33 cellular contexts compared by ENCODE assay signal in the genomic region with DNA sequence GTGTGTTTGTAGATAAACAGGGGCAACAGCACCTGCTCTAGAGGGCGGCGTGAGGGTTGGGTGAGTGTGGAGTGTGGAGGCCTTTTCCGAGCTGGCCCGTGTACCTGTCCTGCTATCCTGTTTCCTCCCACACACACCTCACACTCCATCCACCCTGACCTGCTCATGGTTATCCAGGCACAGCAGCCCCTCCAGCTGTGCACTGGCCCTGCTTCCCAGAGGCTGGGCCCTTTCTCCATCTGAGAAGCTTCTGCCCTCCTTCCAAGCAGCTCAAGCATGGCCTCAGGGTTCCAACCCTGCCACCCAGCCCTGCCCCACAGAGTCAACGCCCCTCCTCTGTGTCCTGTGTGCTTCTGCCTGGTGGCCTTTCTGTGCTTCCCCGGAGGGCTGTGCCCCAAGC.
"Had no signal": no experiment of that assay in that cellular context is flagged by ENCODE, and none has a peak within 500 bp of the region (broad histone marks: within the 10 kb centered on the region; RNA-seq: fewer than 3 reads in every experiment).

No MANE protein-coding gene starts in this region.

- H3K27me3 ChIP-seq: adrenal gland, body of pancreas, MG63, Peyer's patch had no signal

- H3K9me3 ChIP-seq: adrenal gland, body of pancreas, breast epithelium, MG63, Peyer's patch had no signal

- H3K4me2 ChIP-seq: SK-N-SH had no signal

- H3K27ac ChIP-seq: adrenal gland, body of pancreas, breast epithelium, Peyer's patch, SJSA1 had no signal

- FAIRE-seq: astrocyte, TTC549 had no signal

- H3K4me1 ChIP-seq: adrenal gland, body of pancreas, breast epithelium, SJSA1 had no signal

- H3K4me3 ChIP-seq: adrenal gland, body of pancreas, breast epithelium, MG63, Peyer's patch, SJSA1 had no signal

- H3K9ac ChIP-seq: SK-N-SH had no signal

- H3K36me3 ChIP-seq: adrenal gland, breast epithelium, MG63, Peyer's patch, SJSA1 had no signal

- ATAC-seq: activated CD4-positive, alpha-beta T cell treated with anti-CD3 and anti-CD28 coated beads for 36 hours; activated CD4-positive, CD25-positive, alpha-beta regulatory T cell treated with anti-CD3 and anti-CD28 coated beads, Interleukin-2, amount 50 U/mL, for 24 hours; activated CD8-positive, alpha-beta T cell treated with anti-CD3 and anti-CD28 coated beads, Interleukin-2, amount 10 ng/mL, durations not matched to agents 7 days and 5 days; body of pancreas; PC-3; WTC11 had no signal

- DNase-seq: activated CD4-positive, alpha-beta T cell treated with anti-CD3 and anti-CD28 coated beads for 36 hours; activated CD4-positive, alpha-beta T cell treated with anti-CD3 and anti-CD28 coated beads, Interleukin-2, amount 10 ng/mL, durations not matched to agents 7 days and 5 days; activated CD4-positive, alpha-beta T cell treated with anti-CD3 and anti-CD28 coated beads, Interleukin-2, amount 50 U/mL, for 48 hours; activated CD8-positive, alpha-beta T cell treated with anti-CD3 and anti-CD28 coated beads, Interleukin-2, amount 10 ng/mL, durations not matched to agents 7 days and 5 days; activated gamma-delta T cell; activated naive CD4-positive, alpha-beta T cell treated with Interleukin-2 at 50 U/mL for 16 hours; activated T-cell treated with anti-CD3 and anti-CD28 coated beads, Interleukin-2, amount 50 U/mL, for 24 hours; adrenal gland; body of pancreas; Kasumi-1; KG1; MG63; NCI-H1048; NCI-H1105 treated with DMSO at 0.1 percent for 48 hours; NCI-H1436; NCI-H1694; NCI-H1930; NCI-H2081 treated with DMSO at 0.1 percent for 48 hours; NCI-H510A; NCI-H526; NCI-H748 treated with DMSO at 0.1 percent for 48 hours; NK-92 treated with Interleukin-12 subunit alpha and Interleukin-12 subunit beta, amount 100 ng/mL, for 24 hours; PC-3; Peyer's patch; RPMI8226; SHP77 treated with DMSO at 0.1 percent for 48 hours; SK-N-SH had no signal
